Comparison of ENCODE assay signal across 26 cellular contexts in the genomic region with DNA sequence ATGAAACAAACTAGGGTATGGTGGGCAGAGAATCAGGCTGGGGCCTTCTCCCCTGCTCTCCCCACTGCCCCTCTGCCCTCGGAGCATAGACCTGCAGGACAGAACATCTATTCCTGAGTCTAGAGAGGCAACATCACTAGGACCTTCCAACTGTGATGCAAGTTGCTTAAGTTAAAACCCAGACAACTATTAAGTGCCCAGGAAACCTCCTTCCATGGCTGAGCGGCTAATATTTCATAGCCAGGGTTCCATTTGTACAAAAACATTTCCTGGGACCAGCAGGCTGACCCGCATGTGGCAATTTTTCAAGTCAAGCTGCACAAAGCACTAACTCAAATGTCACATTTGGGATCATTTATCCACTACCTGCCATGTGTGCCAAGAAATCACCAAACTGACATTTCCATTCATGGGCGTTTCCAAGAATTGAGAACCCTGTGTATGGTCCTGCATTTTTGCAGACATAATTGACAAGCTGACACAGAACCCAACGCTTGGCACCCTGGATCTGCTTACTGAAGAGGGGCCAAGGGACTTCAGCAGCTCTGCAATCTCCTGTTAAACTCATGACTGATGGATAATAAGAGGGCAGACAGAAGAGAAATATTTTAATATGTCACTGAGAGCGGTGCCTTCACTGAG.
"Had no signal": no experiment of that assay in that cellular context is flagged by ENCODE, and none has a peak within 500 bp of the region (broad histone marks: within the 10 kb centered on the region; RNA-seq: fewer than 3 reads in every experiment).

No MANE protein-coding gene starts in this region.

- H3K4me3 ChIP-seq: cardiac muscle cell had no signal

- H3K27ac ChIP-seq: brain microvascular endothelial cell, cardiac muscle cell had no signal

- DNase-seq: activated CD4-positive, alpha-beta T cell treated with anti-CD3 and anti-CD28 coated beads for 48 hours; activated CD4-positive, alpha-beta T cell treated with anti-CD3 and anti-CD28 coated beads, Interleukin-2, amount 50 U/mL, for 4 hours; activated CD4-positive, CD25-positive, alpha-beta regulatory T cell treated with anti-CD3 and anti-CD28 coated beads, Interleukin-2, amount 50 U/mL, for 72 hours; activated CD8-positive, alpha-beta T cell treated with anti-CD3 and anti-CD28 coated beads, Interleukin-2, amount 10 ng/mL, durations not matched to agents 7 days and 5 days; activated effector memory CD4-positive, alpha-beta T cell treated with Interleukin-2 at 50 U/mL for 16 hours; activated naive CD4-positive, alpha-beta T cell; activated naive CD8-positive, alpha-beta T cell treated with anti-CD3 and anti-CD28 coated beads, Interleukin-2, amount 50 U/mL, for 24 hours; activated T-cell treated with anti-CD3 and anti-CD28 coated beads, Interleukin-2, amount 50 U/mL, for 24 hours; amniotic stem cell; KG1; MV-4-11; NCI-H1092 treated with DMSO at 0.1 percent for 48 hours; NCI-H1417 treated with DMSO at 0.1 percent for 48 hours; NCI-H1694; NCI-H2029; NCI-H2107; NCI-H2171 treated with DMSO at 0.1 percent for 48 hours; NCI-H226; NCI-H526 treated with DMSO at 0.1 percent for 48 hours; NCI-H82; SIG-M5; T-helper 9 cell had no signal

- ATAC-seq: activated CD8-positive, alpha-beta T cell treated with anti-CD3 and anti-CD28 coated beads, Interleukin-2, amount 10 ng/mL, durations not matched to agents 7 days and 5 days; activated naive CD4-positive, alpha-beta T cell treated with anti-CD3 and anti-CD28 coated beads, Interleukin-2, amount 50 U/mL, for 72 hours; activated naive CD8-positive, alpha-beta T cell treated with anti-CD3 and anti-CD28 coated beads, Interleukin-2, amount 50 U/mL, for 24 hours; WTC11 had no signal

- H3K27me3 ChIP-seq: brain microvascular endothelial cell, cardiac muscle cell had no signal

- H3K36me3 ChIP-seq: brain microvascular endothelial cell, cardiac muscle cell had no signal
